In genomic region chr6:167292301-167293087, GRCh38 we compare ENCODE assay signal across 32 cellular contexts. TPM values are rescaled to one million over a fixed set of nuclear protein-coding genes. Genes with fewer than 3 reads are reported as not detected.
"Had no signal": no experiment of that assay in that cellular context is flagged by ENCODE, and none has a peak within 500 bp of the region (broad histone marks: within the 10 kb centered on the region; RNA-seq: fewer than 3 reads in every experiment).

No MANE protein-coding gene starts in this region.

- H3K4me1 ChIP-seq: esophagus muscularis mucosa, gastrocnemius medialis, prostate gland, testis, tibial nerve had no signal

- H3K4me3 Mint-ChIP-seq: immature natural killer cell; naive thymus-derived CD4-positive, alpha-beta T cell; neural crest cell; stimulated activated naive B cell treated with anti-CD40 and anti-IgM and Interleukin-4, amounts not matched to agents 10 μg/mL and 1 μg/mL and 100 μg/mL, for 72 hours; stimulated activated naive CD8-positive, alpha-beta T cell treated with anti-CD3 and anti-CD28 coated beads, Interleukin-15, amount 100 ng/mL, for 72 hours had no signal

- H3K36me3 ChIP-seq: esophagus muscularis mucosa, gastrocnemius medialis, heart right ventricle, ovary, prostate gland, tibial nerve had no signal

- H3K36me3 Mint-ChIP-seq: immature natural killer cell; naive thymus-derived CD4-positive, alpha-beta T cell; stimulated activated naive B cell treated with anti-CD40 and anti-IgM and Interleukin-4, amounts not matched to agents 10 μg/mL and 1 μg/mL and 100 μg/mL, for 72 hours had no signal

- ATAC-seq: gastrocnemius medialis; heart right ventricle; left cardiac atrium; left ventricle myocardium superior; naive thymus-derived CD4-positive, alpha-beta T cell; sciatic nerve; stimulated activated naive B cell treated with anti-CD40 and anti-IgM and Interleukin-4, amounts not matched to agents 10 μg/mL and 1 μg/mL and 100 μg/mL, for 72 hours had no signal

- H3K27ac Mint-ChIP-seq: immature natural killer cell; naive thymus-derived CD4-positive, alpha-beta T cell; stimulated activated naive B cell treated with anti-CD40 and anti-IgM and Interleukin-4, amounts not matched to agents 10 μg/mL and 1 μg/mL and 100 μg/mL, for 72 hours had no signal

- H3K4me3 ChIP-seq: coronary artery, esophagus muscularis mucosa, gastrocnemius medialis, heart right ventricle, lung, ovary, prostate gland, testis, tibial nerve had no signal

- H3K4me1 Mint-ChIP-seq: immature natural killer cell; naive thymus-derived CD4-positive, alpha-beta T cell; stimulated activated naive B cell treated with anti-CD40 and anti-IgM and Interleukin-4, amounts not matched to agents 10 μg/mL and 1 μg/mL and 100 μg/mL, for 72 hours; stimulated activated naive CD8-positive, alpha-beta T cell treated with anti-CD3 and anti-CD28 coated beads, Interleukin-15, amount 100 ng/mL, for 72 hours had no signal

- H3K9me3 ChIP-seq: esophagus muscularis mucosa, gastrocnemius medialis, ovary, prostate gland, testis, tibial nerve had no signal

- DNase-seq: central memory CD4-positive, alpha-beta T cell; effector CD4-positive, alpha-beta T cell; gastrocnemius medialis; heart right ventricle; immature natural killer cell; kidney; left cardiac atrium; left ventricle myocardium superior; mesenchymal stem cell; naive thymus-derived CD4-positive, alpha-beta T cell; nucleus accumbens; ovary; retina; stimulated activated CD4-positive, alpha-beta T cell treated with anti-CD3 and anti-CD28 coated beads, Interleukin-2, amount 100 ng/mL, for 24 hours; stimulated activated CD4-positive, alpha-beta T cell treated with anti-CD3 and anti-CD28 coated beads, Interleukin-4, amount 100 ng/mL, for 4 hours; stimulated activated naive B cell treated with anti-CD40 and anti-IgM and Interleukin-4, amounts not matched to agents 10 μg/mL and 1 μg/mL and 100 μg/mL, for 72 hours; stimulated activated naive CD8-positive, alpha-beta T cell treated with anti-CD3 and anti-CD28 coated beads, Interleukin-15, amount 100 ng/mL, for 72 hours; testis had no signal

- H3K27me3 ChIP-seq: esophagus muscularis mucosa, ovary, testis, tibial nerve had no signal

- H3K27ac ChIP-seq: coronary artery, esophagus muscularis mucosa, gastrocnemius medialis, heart right ventricle, ovary, prostate gland, testis, tibial nerve had no signal

- H3K9me3 Mint-ChIP-seq: immature natural killer cell; naive thymus-derived CD4-positive, alpha-beta T cell; neural crest cell; stimulated activated naive B cell treated with anti-CD40 and anti-IgM and Interleukin-4, amounts not matched to agents 10 μg/mL and 1 μg/mL and 100 μg/mL, for 72 hours; stimulated activated naive CD8-positive, alpha-beta T cell treated with anti-CD3 and anti-CD28 coated beads, Interleukin-15, amount 100 ng/mL, for 72 hours had no signal

RNA-seq across cellular contexts. Expression of gene UNC93A, which starts 1.4 kb away (rescaled TPM):
- total RNA-seq: chondrocyte; dermis microvascular lymphatic vessel endothelial cell; esophagus muscularis mucosa; fibroblast of villous mesenchyme; gastrocnemius medialis; heart right ventricle; kidney; left cardiac atrium; left ventricle myocardium superior; lung; mononuclear cell; naive thymus-derived CD4-positive, alpha-beta T cell; neural crest cell; sciatic nerve; skeletal muscle tissue; subcutaneous adipose tissue; tibial nerve; ureter had no signal
- polyA plus RNA-seq: heart right ventricle; immature natural killer cell; lung; naive thymus-derived CD4-positive, alpha-beta T cell; ovary had no signal

RNA-seq across cellular contexts. Expression of gene TTLL2, which starts 32.4 kb away (rescaled TPM):
- total RNA-seq: chondrocyte; dermis microvascular lymphatic vessel endothelial cell; esophagus muscularis mucosa; fibroblast of villous mesenchyme; gastrocnemius medialis; heart right ventricle; kidney; left cardiac atrium; left ventricle myocardium superior; lung; mononuclear cell; naive thymus-derived CD4-positive, alpha-beta T cell; neural crest cell; ovary; sciatic nerve; skeletal muscle tissue; subcutaneous adipose tissue; tibial nerve; ureter had no signal
- polyA plus RNA-seq: heart right ventricle; immature natural killer cell; lung; naive thymus-derived CD4-positive, alpha-beta T cell; ovary had no signal
